In genomic region chr19:7905298-7905697, GRCh38 we compare ENCODE assay signal across 12 cellular contexts. TPM values are rescaled to one million over a fixed set of nuclear protein-coding genes. Genes with fewer than 3 reads are reported as not detected.
DNase-seq lines count a peak whose midpoint lies in the region; ATAC-seq and TF ChIP-seq lines count a peak whose summit lies in the region.
"Had no signal": no experiment of that assay in that cellular context is flagged by ENCODE, and none has a peak within 500 bp of the region (broad histone marks: within the 10 kb centered on the region; RNA-seq: fewer than 3 reads in every experiment).

No MANE protein-coding gene starts in this region.

- peak overlapping the region; percentile 92 for H3K4me3 ChIP-seq in A673 (ENCODE audit: low read depth, low read length, poor library complexity, severe bottlenecking)
- peak overlapping the region; percentile 83 for H3K4me3 ChIP-seq in HAP-1
- H3K4me3 ChIP-seq in adrenal gland, result peak overlapping the region in 1 of 4 donors; percentile 94
- H3K4me3 ChIP-seq in mesendoderm (ENCODE audit: low read length), result no peak overlapping the region
- peak overlapping the region in 1 of 4 donors; percentile 82 for H3K4me3 ChIP-seq in tibial nerve

- BruUV-seq in A673 (replicated peaks; lab: Mats Ljungman, UMichigan), result no TSS peak

- TF ChIP-seq POLR2A in adrenal gland (IDR thresholded peaks at IDR 0.05) (no peak), tibial nerve (IDR thresholded peaks at IDR 0.05) (no peak)

- no peak overlapping the region for H3K4me2 ChIP-seq in mesendoderm (ENCODE audit: low read length)

- in situ Hi-C loops in HAP-1 (cut with MboI; ENCODE audit: low sequenced_read_pairs), result no loop called here

- peaks cover 16% of the 10 kb centered on the region for H3K79me1 ChIP-seq in mesendoderm (ENCODE audit: low read length)

- H3K4ac ChIP-seq in mesendoderm (ENCODE audit: low read depth, low read length), result no peak overlapping the region

- H4K8ac ChIP-seq in mesendoderm (ENCODE audit: low read depth, low read length), result no peak overlapping the region

- peak overlapping the region; percentile 25 for H3K56ac ChIP-seq in mesendoderm (ENCODE audit: low read length)

- no peaks in the 10 kb centered on the region for H3K9me3 ChIP-seq in A673 (ENCODE audit: low read depth, low read length, poor library complexity, severe bottlenecking)
- no peaks in the 10 kb centered on the region for H3K9me3 ChIP-seq in HAP-1
- no peaks in the 10 kb centered on the region for H3K9me3 ChIP-seq in adrenal gland (replicated peaks in 1 of 3)
- H3K9me3 ChIP-seq in tibial nerve, result no peaks in the 10 kb centered on the region

- DNase-seq in A673 (ENCODE audit: low spot score) (no peak), HAP-1 (ENCODE audit: low spot score in 2 of 2) (no peak), adrenal gland (peak in 5 of 7 donors; percentile 34 to 57 (median 42)), mesendoderm (no peak), SKM-1 treated with dmso at 0.1 percent for 144 hours (lab: John Stamatoyannopoulos, UW; ENCODE audit: unreplicated experiment) (no peak), NCI-H187 treated with DMSO at 0.1 percent for 48 hours (lab: John Stamatoyannopoulos, UW) (no peak), tibial nerve (ENCODE audit: low spot score in 2 of 2) (no peak)
- DNase-seq: activated CD4-positive, alpha-beta T cell treated with anti-CD3 and anti-CD28 coated beads, Interleukin-2, amount 50 U/mL, for 48 hours; NCI-H69; stimulated activated naive CD4-positive, alpha-beta T cell had no signal

- H3K23ac ChIP-seq in mesendoderm (ENCODE audit: low read length), result no peak overlapping the region

- H2BK15ac ChIP-seq in mesendoderm (replicated peaks; ENCODE audit: low read depth), result no peak overlapping the region

- POLR2A ChIA-PET in A673 (lab: Charles Lee; ENCODE audit: low non-redundant PET), result no interaction called here

- TF ChIP-seq CTCF in A673 (conservative IDR thresholded peaks at IDR 0.05; ENCODE audit: low read depth, low read length) (no peak), adrenal gland (IDR thresholded peaks at IDR 0.05) (no peak), tibial nerve (IDR thresholded peaks at IDR 0.05) (no peak)

- H3K79me2 ChIP-seq in mesendoderm (ENCODE audit: control insufficient read depth, insufficient read depth, low read length), result peaks cover 11% of the 10 kb centered on the region

- H3K36me3 ChIP-seq in A673 (ENCODE audit: insufficient read depth, low read length, poor library complexity, severe bottlenecking) (peaks cover 14% of the 10 kb centered on the region), HAP-1 (replicated peaks) (peaks cover 2% of the 10 kb centered on the region), adrenal gland (replicated peaks in 1 of 2) (peaks cover 0 to 7% of the 10 kb centered on the region in 2 donors), mesendoderm (ENCODE audit: control insufficient read depth, insufficient read depth, low read length) (no peaks in the 10 kb centered on the region), tibial nerve (peaks cover 0 to 45% (median 3%) of the 10 kb centered on the region in 3 donors)

- intact Hi-C loops in A673 (cut with micrococcal nuclease; ENCODE audit: unreplicated experiment) (no loop called here), adrenal gland (cut with DNase I) (no loop called here)

- TF ChIP-seq EP300 in tibial nerve (IDR thresholded peaks at IDR 0.05), result no peak

- H4K5ac ChIP-seq in mesendoderm (ENCODE audit: low read length), result no peak overlapping the region

- peak overlapping the region; percentile 77 for H3K27ac ChIP-seq in A673 (ENCODE audit: low read depth, low read length, poor library complexity, severe bottlenecking)
- H3K27ac ChIP-seq in adrenal gland, result no peak overlapping the region
- no peak overlapping the region for H3K27ac ChIP-seq in mesendoderm (ENCODE audit: low read depth, low read length)
- no peak overlapping the region for H3K27ac ChIP-seq in tibial nerve

- H2AK5ac ChIP-seq in mesendoderm (ENCODE audit: low read length), result no peak overlapping the region

- no peak for ATAC-seq in HG03439 (IDR thresholded peaks at IDR 0.05; ENCODE audit: unreplicated experiment)
- ATAC-seq: esophagus mucosa had no signal

- no peak overlapping the region for H2BK120ac ChIP-seq in mesendoderm (ENCODE audit: low read depth, low read length)

- CTCF ChIA-PET in A673 (lab: Charles Lee), result no interaction called here

- no peak overlapping the region for H2BK5ac ChIP-seq in mesendoderm (ENCODE audit: low read length)

- H3K18ac ChIP-seq in mesendoderm (ENCODE audit: low read length), result no peak overlapping the region

- H3K9ac ChIP-seq in mesendoderm (ENCODE audit: low read length), result no peak overlapping the region

- WGBS in adrenal gland, 4 donors, result 67 to 79% (median 77%) methylated on average over 6 to 11 of the region's 11 CpGs
- no CpG with 5 or more reads among the region's 11 CpGs for WGBS in mesendoderm (ENCODE audit: extremely low coverage, insufficient coverage, low lambda C conversion rate)
- WGBS in tibial nerve, 2 donors, result 64 to 66% methylated on average over 9 to 11 of the region's 11 CpGs

- H3K4me1 ChIP-seq in A673 (ENCODE audit: insufficient read depth, low read length, poor library complexity, severe bottlenecking) (peaks cover 13% of the 10 kb centered on the region), HAP-1 (peaks cover 15% of the 10 kb centered on the region), adrenal gland (replicated peaks in 1 of 2) (peaks cover 20 to 44% of the 10 kb centered on the region in 2 donors), mesendoderm (ENCODE audit: control insufficient read depth, low read depth, low read length) (peaks cover 6% of the 10 kb centered on the region), tibial nerve (peaks cover 0 to 50% (median 16%) of the 10 kb centered on the region in 4 donors)

- H3K27me3 ChIP-seq in A673 (replicated peaks; ENCODE audit: insufficient read depth, low read depth, low read length, poor library complexity) (no peaks in the 10 kb centered on the region), HAP-1 (ENCODE audit: low read depth) (no peaks in the 10 kb centered on the region), adrenal gland (no peaks in the 10 kb centered on the region), mesendoderm (ENCODE audit: insufficient read depth, low read length, poor library complexity) (no peaks in the 10 kb centered on the region), tibial nerve (no peaks in the 10 kb centered on the region)

RNA-seq across cellular contexts. Expression of gene MAP2K7, which starts 1.6 kb away (rescaled TPM):
- total RNA-seq in A673 (2021) (46.1 and 46.7 TPM in 2 replicates), adrenal gland (10 to 100 TPM in 6 of 8 donors, 1 to 10 TPM in 2; 9.2 to 41.2 (median 23.2) TPM), tibial nerve (10 to 100 TPM; 11.1 to 31.2 (median 20.9) TPM)
- 100 to 1,000 TPM in 1 of 3 donors, 10 to 100 TPM in 1, 1 to 10 TPM in 1; 7.5 to 110 (median 21.7) TPM for polyA plus RNA-seq in adrenal gland
- polyA plus RNA-seq in mesendoderm (2013, experiment 1 of 2), result 27.9 TPM
- 27.3 TPM for polyA plus RNA-seq in mesendoderm (2013, experiment 2 of 2)

RNA-seq across cellular contexts. Expression of gene TGFBR3L, which starts 9.3 kb away (rescaled TPM):
- total RNA-seq in A673 (2021) (1.4 and 1.6 TPM in 2 replicates), adrenal gland (1 to 10 TPM in 3 of 8 donors, under 1 TPM in 2, not detected in 3; 0.23 to 7.0 (median 2.1) TPM), tibial nerve (not detected)
- 1 to 10 TPM in 2 of 3 donors, under 1 TPM in 1; 0.62 to 3.3 (median 1.2) TPM for polyA plus RNA-seq in adrenal gland
- polyA plus RNA-seq in mesendoderm (2013, experiment 1 of 2), result 0.69 TPM
- 0.69 TPM for polyA plus RNA-seq in mesendoderm (2013, experiment 2 of 2)

RNA-seq across cellular contexts. Expression of gene SNAPC2, which starts 14.8 kb away (rescaled TPM):
- total RNA-seq in A673 (2021) (30.2 and 34.4 TPM in 2 replicates), adrenal gland (10 to 100 TPM; 12.7 to 38.2 (median 23.7) TPM), tibial nerve (10 to 100 TPM; 11.6 to 26.4 (median 16.1) TPM)
- polyA plus RNA-seq in adrenal gland, result 10 to 100 TPM in 2 of 3 donors, 1 to 10 TPM in 1; 8.2 to 20.7 (median 16.0) TPM
- polyA plus RNA-seq in mesendoderm (2013, experiment 1 of 2), result 19.2 TPM
- polyA plus RNA-seq in mesendoderm (2013, experiment 2 of 2), result 18.9 TPM

RNA-seq across cellular contexts. Expression of gene LRRC8E, which starts 17.0 kb away (rescaled TPM):
- total RNA-seq in A673 (2021) (0.77 and 0.79 TPM in 2 replicates), adrenal gland (10 to 100 TPM in 7 of 8 donors, 1 to 10 TPM in 1; 9.2 to 22.9 (median 12.6) TPM), tibial nerve (1 to 10 TPM in 1 of 4 donors, under 1 TPM in 1, not detected in 2; 0.59 to 1.2 TPM)
- 10 to 100 TPM in 1 of 3 donors, 1 to 10 TPM in 2; 2.4 to 11.4 (median 3.1) TPM for polyA plus RNA-seq in adrenal gland
- 0.88 TPM for polyA plus RNA-seq in mesendoderm (2013, experiment 1 of 2)
- 1.0 TPM for polyA plus RNA-seq in mesendoderm (2013, experiment 2 of 2)

RNA-seq across cellular contexts. Expression of gene CTXN1, which starts 20.6 kb away (rescaled TPM):
- total RNA-seq in A673 (2021) (71.7 and 85.5 TPM in 2 replicates), adrenal gland (10 to 100 TPM in 5 of 8 donors, 1 to 10 TPM in 3; 2.4 to 17.9 (median 10.7) TPM), tibial nerve (1 to 10 TPM in 3 of 4 donors, under 1 TPM in 1; 0.66 to 7.2 (median 3.0) TPM)
- polyA plus RNA-seq in adrenal gland, result 10 to 100 TPM in 2 of 3 donors, not detected in 1; 10.4 to 12.2 TPM
- 46.4 TPM for polyA plus RNA-seq in mesendoderm (2013, experiment 1 of 2)
- polyA plus RNA-seq in mesendoderm (2013, experiment 2 of 2), result 47.0 TPM
- total RNA-seq: esophagus mucosa had no signal

Comparison
In these comparisons a context has a peak if more than half of its experiments do, and no peak if none do; other contexts are left out.
1. DNase-seq: peak in adrenal gland (5 of 7); none in A673 (single experiment), HAP-1 (0 of 2), mesendoderm (single experiment), SKM-1 treated with dmso at 0.1 percent for 144 hours (single experiment), NCI-H187 treated with DMSO at 0.1 percent for 48 hours (single experiment) and tibial nerve (0 of 2).